ENCODE assay signal across 1 cellular context in genomic region chr16:72996291-72997062, GRCh38.
A peak's percentile ranks its signal among the peaks of the same experiment; 100 is the strongest.
TF ChIP-seq lines count a peak whose summit lies in the region.

No MANE protein-coding gene starts in this region.

TF ChIP-seq in liver, 16 proteins besides CTCF, POLR2A, EP300 and RAD21 (continued from another document):
- TF ChIP-seq ZBTB33 (IDR thresholded peaks at IDR 0.05) = peak; percentile 20
TF ChIP-seq in liver: peak in this region for 6.
